2 cellular contexts compared by ENCODE assay signal in the genomic region with DNA sequence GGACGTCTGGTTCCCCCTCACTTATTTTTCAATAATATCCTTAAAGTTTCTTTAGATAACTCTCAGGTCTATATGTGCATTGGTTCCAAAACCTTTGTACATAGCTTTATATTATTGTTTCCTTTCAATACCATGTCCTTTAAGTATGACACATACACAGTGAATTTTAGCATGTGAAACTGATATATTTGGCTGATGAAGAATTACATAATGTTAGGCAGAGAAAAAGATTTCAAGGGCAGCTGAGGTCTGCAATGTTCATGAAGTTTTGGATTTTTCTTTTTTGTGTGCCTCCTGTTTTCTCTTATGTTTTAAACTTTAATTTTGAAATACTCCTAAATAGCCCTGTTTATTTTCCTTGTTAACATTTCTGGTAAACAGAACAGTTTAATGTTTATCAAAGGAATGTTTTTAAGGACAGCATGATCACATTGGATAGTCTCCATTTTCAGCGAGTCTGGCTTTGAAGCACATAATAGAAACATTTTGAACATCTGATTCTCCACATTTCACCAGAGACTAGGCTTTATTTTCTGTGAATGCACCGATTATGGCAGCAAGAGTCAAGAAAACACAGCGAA.
TF ChIP-seq lines count a peak whose summit lies in the region.

No MANE protein-coding gene starts in this region.

TF ChIP-seq in liver, 16 proteins besides CTCF, POLR2A, EP300 and RAD21:
- TF ChIP-seq YY1 (IDR thresholded peaks at IDR 0.05) (peak; percentile 27), GABPA (IDR thresholded peaks at IDR 0.05 in 1 of 2, conservative IDR thresholded peaks at IDR 0.05 in 1 of 2) (no peak), SP1 (IDR thresholded peaks at IDR 0.05) (no peak)

TF ChIP-seq in HepG2, 621 proteins besides CTCF, POLR2A, EP300 and RAD21:
- TF ChIP-seq ZFP41 (CRISPR knock-in tag; IDR thresholded peaks at IDR 0.05; ENCODE audit: borderline replicate concordance) (no peak), ZNF660 (CRISPR knock-in tag; IDR thresholded peaks at IDR 0.05; ENCODE audit: borderline replicate concordance, low read depth) (no peak), ZMYM2 (CRISPR knock-in tag; IDR thresholded peaks at IDR 0.05) (no peak)
